ENCODE assay signal across 1 cellular context in the genomic region with DNA sequence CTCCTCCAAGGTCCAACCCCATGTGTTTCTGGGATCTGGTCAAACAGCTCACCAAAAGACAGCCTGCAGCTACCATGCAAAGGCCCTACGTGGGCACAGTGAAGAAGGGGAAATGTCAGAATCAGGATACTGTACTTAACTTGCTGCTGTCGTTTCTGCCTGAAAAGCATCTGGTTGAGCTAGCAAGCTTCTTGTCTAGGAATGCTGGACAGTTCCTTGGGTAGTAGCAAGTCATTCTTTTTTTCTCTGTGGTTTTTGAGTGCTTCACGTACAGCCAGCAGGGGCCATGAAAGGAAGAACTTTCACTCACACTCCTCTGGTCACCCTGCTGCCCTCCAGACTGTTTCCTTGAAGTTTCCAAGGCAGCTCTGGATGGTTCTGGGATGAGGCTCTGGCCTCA.
TF ChIP-seq lines count a peak whose summit lies in the region.

No MANE protein-coding gene starts in this region.

TF ChIP-seq in HepG2, 621 proteins besides CTCF, POLR2A, EP300 and RAD21:
- TF ChIP-seq, protein P1, sequence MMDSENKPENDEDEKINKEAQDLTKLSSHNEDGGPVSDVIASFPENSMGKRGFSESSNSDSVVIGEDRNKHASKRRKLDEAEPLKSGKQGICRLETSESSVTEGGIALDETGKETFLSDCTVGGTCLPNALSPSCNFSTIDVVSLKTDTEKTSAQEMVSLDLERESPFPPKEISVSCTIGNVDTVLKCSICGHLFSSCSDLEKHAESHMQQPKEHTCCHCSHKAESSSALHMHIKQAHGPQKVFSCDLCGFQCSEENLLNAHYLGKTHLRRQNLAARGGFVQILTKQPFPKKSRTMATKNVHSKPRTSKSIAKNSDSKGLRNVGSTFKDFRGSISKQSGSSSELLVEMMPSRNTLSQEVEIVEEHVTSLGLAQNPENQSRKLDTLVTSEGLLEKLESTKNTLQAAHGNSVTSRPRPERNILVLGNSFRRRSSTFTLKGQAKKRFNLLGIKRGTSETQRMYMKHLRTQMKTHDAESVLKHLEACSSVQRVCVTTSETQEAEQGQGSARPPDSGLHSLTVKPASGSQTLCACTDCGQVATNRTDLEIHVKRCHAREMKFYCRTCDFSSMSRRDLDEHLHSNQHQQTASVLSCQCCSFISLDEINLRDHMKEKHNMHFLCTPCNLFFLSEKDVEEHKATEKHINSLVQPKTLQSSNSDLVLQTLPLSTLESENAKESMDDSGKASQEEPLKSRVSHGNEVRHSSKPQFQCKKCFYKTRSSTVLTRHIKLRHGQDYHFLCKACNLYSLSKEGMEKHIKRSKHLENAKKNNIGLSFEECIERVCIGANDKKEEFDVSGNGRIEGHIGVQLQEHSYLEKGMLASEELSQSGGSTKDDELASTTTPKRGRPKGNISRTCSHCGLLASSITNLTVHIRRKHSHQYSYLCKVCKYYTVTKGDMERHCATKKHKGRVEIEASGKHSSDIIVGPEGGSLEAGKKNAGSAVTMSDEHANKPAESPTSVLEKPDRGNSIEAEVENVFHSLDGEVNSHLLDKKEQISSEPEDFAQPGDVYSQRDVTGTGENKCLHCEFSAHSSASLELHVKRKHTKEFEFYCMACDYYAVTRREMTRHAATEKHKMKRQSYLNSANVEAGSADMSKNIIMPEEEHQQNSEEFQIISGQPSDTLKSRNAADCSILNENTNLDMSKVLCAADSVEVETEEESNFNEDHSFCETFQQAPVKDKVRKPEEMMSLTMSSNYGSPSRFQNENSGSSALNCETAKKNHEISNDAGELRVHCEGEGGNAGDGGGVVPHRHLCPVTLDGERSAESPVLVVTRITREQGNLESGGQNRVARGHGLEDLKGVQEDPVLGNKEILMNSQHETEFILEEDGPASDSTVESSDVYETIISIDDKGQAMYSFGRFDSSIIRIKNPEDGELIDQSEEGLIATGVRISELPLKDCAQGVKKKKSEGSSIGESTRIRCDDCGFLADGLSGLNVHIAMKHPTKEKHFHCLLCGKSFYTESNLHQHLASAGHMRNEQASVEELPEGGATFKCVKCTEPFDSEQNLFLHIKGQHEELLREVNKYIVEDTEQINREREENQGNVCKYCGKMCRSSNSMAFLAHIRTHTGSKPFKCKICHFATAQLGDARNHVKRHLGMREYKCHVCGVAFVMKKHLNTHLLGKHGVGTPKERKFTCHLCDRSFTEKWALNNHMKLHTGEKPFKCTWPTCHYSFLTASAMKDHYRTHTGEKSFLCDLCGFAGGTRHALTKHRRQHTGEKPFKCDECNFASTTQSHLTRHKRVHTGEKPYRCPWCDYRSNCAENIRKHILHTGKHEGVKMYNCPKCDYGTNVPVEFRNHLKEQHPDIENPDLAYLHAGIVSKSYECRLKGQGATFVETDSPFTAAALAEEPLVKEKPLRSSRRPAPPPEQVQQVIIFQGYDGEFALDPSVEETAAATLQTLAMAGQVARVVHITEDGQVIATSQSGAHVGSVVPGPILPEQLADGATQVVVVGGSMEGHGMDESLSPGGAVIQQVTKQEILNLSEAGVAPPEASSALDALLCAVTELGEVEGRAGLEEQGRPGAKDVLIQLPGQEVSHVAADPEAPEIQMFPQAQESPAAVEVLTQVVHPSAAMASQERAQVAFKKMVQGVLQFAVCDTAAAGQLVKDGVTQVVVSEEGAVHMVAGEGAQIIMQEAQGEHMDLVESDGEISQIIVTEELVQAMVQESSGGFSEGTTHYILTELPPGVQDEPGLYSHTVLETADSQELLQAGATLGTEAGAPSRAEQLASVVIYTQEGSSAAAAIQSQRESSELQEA (CRISPR knock-in tag; IDR thresholded peaks at IDR 0.05; ENCODE audit: not compliant biosample characterization), result no peak
- TF ChIP-seq FOSL1 (CRISPR knock-in tag; IDR thresholded peaks at IDR 0.05; ENCODE audit: borderline replicate concordance) (0 out of 2 replicates have a peak, but pooled peaks have one; percentile 11), ELF3 (CRISPR knock-in tag; IDR thresholded peaks at IDR 0.05) (no peak)
- TF ChIP-seq, protein P2, sequence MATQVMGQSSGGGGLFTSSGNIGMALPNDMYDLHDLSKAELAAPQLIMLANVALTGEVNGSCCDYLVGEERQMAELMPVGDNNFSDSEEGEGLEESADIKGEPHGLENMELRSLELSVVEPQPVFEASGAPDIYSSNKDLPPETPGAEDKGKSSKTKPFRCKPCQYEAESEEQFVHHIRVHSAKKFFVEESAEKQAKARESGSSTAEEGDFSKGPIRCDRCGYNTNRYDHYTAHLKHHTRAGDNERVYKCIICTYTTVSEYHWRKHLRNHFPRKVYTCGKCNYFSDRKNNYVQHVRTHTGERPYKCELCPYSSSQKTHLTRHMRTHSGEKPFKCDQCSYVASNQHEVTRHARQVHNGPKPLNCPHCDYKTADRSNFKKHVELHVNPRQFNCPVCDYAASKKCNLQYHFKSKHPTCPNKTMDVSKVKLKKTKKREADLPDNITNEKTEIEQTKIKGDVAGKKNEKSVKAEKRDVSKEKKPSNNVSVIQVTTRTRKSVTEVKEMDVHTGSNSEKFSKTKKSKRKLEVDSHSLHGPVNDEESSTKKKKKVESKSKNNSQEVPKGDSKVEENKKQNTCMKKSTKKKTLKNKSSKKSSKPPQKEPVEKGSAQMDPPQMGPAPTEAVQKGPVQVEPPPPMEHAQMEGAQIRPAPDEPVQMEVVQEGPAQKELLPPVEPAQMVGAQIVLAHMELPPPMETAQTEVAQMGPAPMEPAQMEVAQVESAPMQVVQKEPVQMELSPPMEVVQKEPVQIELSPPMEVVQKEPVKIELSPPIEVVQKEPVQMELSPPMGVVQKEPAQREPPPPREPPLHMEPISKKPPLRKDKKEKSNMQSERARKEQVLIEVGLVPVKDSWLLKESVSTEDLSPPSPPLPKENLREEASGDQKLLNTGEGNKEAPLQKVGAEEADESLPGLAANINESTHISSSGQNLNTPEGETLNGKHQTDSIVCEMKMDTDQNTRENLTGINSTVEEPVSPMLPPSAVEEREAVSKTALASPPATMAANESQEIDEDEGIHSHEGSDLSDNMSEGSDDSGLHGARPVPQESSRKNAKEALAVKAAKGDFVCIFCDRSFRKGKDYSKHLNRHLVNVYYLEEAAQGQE (IDR thresholded peaks at IDR 0.05; ENCODE audit: borderline replicate concordance in 1 of 2, low read depth in 1 of 2, low read length in 2 of 2), result peak in 1 of 2 experiments; percentile 57; a peak in 1 of 4 replicates
